ENCODE assay signal across 8 cellular contexts in the genomic region with DNA sequence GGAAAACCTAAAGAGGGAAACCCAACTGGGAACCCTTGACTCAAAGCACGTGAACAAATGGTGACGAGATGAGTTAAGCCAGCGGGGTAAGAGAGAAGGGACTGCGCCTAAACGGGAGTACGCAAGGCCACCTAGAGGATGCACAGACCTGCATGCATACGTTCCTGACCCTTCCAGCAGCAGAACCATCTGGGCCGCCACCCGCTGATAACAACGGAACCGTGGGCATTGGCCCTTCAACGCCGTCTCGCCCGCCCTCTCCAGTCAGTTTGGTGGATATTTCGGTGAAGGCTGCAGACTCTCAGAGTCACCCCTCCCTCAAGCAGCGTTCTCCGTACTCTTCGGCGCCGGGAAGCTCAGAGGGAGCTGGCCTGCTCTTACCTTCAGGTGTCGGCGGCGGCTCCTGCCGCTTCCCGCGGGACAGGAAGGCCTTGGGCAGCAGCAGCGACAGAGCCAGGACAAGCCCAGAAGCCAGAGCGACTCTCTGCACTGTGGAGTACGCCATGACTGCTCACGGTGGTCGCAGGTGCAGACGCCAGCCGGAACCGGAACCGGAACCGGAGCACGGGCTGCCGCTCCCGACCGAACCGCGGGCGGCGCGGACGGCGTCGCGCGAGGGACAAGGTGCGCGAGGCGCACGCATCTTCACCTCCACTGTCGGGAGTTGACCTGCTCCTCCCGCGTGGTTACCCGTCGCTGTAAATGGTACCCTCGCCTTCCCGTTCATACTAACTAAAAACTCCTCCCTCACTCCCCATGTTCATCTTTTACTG. TPM values are rescaled to one million over a fixed set of nuclear protein-coding genes. Genes with fewer than 3 reads are reported as not detected.
DNase-seq lines count a peak whose midpoint lies in the region; ATAC-seq and TF ChIP-seq lines count a peak whose summit lies in the region.

A gene with protein sequence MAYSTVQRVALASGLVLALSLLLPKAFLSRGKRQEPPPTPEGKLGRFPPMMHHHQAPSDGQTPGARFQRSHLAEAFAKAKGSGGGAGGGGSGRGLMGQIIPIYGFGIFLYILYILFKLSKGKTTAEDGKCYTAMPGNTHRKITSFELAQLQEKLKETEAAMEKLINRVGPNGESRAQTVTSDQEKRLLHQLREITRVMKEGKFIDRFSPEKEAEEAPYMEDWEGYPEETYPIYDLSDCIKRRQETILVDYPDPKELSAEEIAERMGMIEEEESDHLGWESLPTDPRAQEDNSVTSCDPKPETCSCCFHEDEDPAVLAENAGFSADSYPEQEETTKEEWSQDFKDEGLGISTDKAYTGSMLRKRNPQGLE (minus strand): TSS at position 541 of the 773 bp plus-strand sequence. CDS start 36 bp downstream, at position 505.

- no peaks in the 10 kb centered on the region for H3K27me3 ChIP-seq in CD4-positive, alpha-beta memory T cell (ENCODE audit: insufficient read depth, low read length)
- H3K27me3 ChIP-seq in heart left ventricle = peaks cover 0 to 44% (median 13%) of the 10 kb centered on the region in 9 donors
- H3K27me3 ChIP-seq in prostate gland (replicated peaks; ENCODE audit: insufficient read depth) = no peaks in the 10 kb centered on the region

- H3K36me3 Mint-ChIP-seq in CD4-positive, alpha-beta memory T cell = peaks cover 0 to 5% of the 10 kb centered on the region in 2 donors
- no peaks in the 10 kb centered on the region for H3K36me3 Mint-ChIP-seq in HFFc6 (ENCODE audit: low read depth)

- H3K9me3 Mint-ChIP-seq in CD4-positive, alpha-beta memory T cell = peaks cover 0 to 3% (median 0%) of the 10 kb centered on the region in 8 donors
- H3K9me3 Mint-ChIP-seq in HFFc6 = no peaks in the 10 kb centered on the region

- H3K27ac ChIP-seq in CD4-positive, alpha-beta memory T cell (ENCODE audit: low read depth, low read length) = no peak within 1 kb of the TSS
- peak within 1 kb of the TSS in 9 of 12 donors; percentile 14 to 57 (median 44) for H3K27ac ChIP-seq in heart left ventricle
- H3K27ac ChIP-seq in prostate gland = peak within 1 kb of the TSS; percentile 50 to 69
- H3K27ac ChIP-seq in urinary bladder (ENCODE audit: low read depth) = no peak within 1 kb of the TSS

- peak; percentile 38 to 56 (median 49) for DNase-seq in CD4-positive, alpha-beta memory T cell
- DNase-seq in NCI-H2227 (lab: John Stamatoyannopoulos, UW; ENCODE audit: unreplicated experiment) (peak; percentile 88), heart left ventricle (peak in 4 of 5 donors; percentile 32 to 64 (median 48)), prostate gland (ENCODE audit: low spot score) (peak; percentile 31), HFFc6 (no peak)
- peak; percentile 18 to 21 for DNase-seq in activated T-helper 1 cell treated with anti-CD3 and anti-CD28 coated beads, Interleukin-2, amount 50 U/mL, for 16 hours (ENCODE audit: low read depth in 1 of 2, low spot score in 1 of 2)

- POLR2A ChIA-PET in CD4-positive, alpha-beta memory T cell (lab: Charles Lee; ENCODE audit: partially characterized antibody) = interaction anchor here (1.5 kb wide), 1 partner anchor 10 kb away, joined by 3 read pairs; no protein-coding TSS in a partner anchor

- H3K36me3 ChIP-seq in CD4-positive, alpha-beta memory T cell (ENCODE audit: insufficient read depth, low read length) = no peaks in the 10 kb centered on the region
- H3K36me3 ChIP-seq in heart left ventricle (no peaks in the 10 kb centered on the region), prostate gland (no peaks in the 10 kb centered on the region), urinary bladder (ENCODE audit: insufficient read depth) (peaks cover 1% of the 10 kb centered on the region)

- WGBS in heart left ventricle, 4 donors = 1 to 5% (median 2%) methylated on average over 45 to 62 of the region's 62 CpGs
- 2% methylated on average over 61 of the region's 62 CpGs for WGBS in prostate gland
- 1% methylated on average over 62 of the region's 62 CpGs for WGBS in urinary bladder

- H3K4me3 Mint-ChIP-seq in CD4-positive, alpha-beta memory T cell = peak within 1 kb of the TSS; percentile 81 to 95 (median 88)
- H3K4me3 Mint-ChIP-seq in HFFc6 = no peak within 1 kb of the TSS

- H3K27ac Mint-ChIP-seq in CD4-positive, alpha-beta memory T cell = peak within 1 kb of the TSS in 6 of 7 donors; percentile 49 to 92 (median 70)
- H3K27ac Mint-ChIP-seq in HFFc6 = no peak within 1 kb of the TSS

- TF ChIP-seq POLR2A in heart left ventricle (IDR thresholded peaks at IDR 0.05) (no peak), prostate gland (IDR thresholded peaks at IDR 0.05) (no peak)

- peaks cover 20 to 39% (median 23%) of the 10 kb centered on the region in 4 donors for H3K4me1 Mint-ChIP-seq in CD4-positive, alpha-beta memory T cell
- no peaks in the 10 kb centered on the region for H3K4me1 Mint-ChIP-seq in HFFc6 (ENCODE audit: low read depth)

- no peaks in the 10 kb centered on the region for H3K9me3 ChIP-seq in CD4-positive, alpha-beta memory T cell (ENCODE audit: control insufficient read depth in 1 of 2, low read length in 2 of 2)
- H3K9me3 ChIP-seq in heart left ventricle = no peaks in the 10 kb centered on the region
- no peaks in the 10 kb centered on the region for H3K9me3 ChIP-seq in prostate gland

- CTCF ChIA-PET in CD4-positive, alpha-beta memory T cell (lab: Charles Lee; ENCODE audit: partially characterized antibody) = interaction anchor here (3.3 kb wide), 1 partner anchor 69 kb away, joined by 11 read pairs; no protein-coding TSS in a partner anchor

- intact Hi-C loops in CD4-positive, alpha-beta memory T cell (cut with micrococcal nuclease) = no loop called here
- intact Hi-C loops in heart left ventricle (cut with DNase I) = no loop called here
- intact Hi-C loops in prostate gland (cut with DNase I) = no loop called here

- ATAC-seq in GM21529 (IDR thresholded peaks at IDR 0.05; ENCODE audit: unreplicated experiment) = peak; percentile 72
- peak; percentile 53 to 90 (median 88) for ATAC-seq in heart left ventricle

- H3K27me3 Mint-ChIP-seq in CD4-positive, alpha-beta memory T cell = peaks cover 20 to 33% of the 10 kb centered on the region in 2 donors
- H3K27me3 Mint-ChIP-seq in HFFc6 (ENCODE audit: insufficient read depth) = peaks cover 8% of the 10 kb centered on the region

- H3K4me3 ChIP-seq in CD4-positive, alpha-beta memory T cell (ENCODE audit: low read length in 2 of 2) = peak within 1 kb of the TSS; percentile 68 to 79
- H3K4me3 ChIP-seq in heart left ventricle (peak within 1 kb of the TSS; percentile 50 to 89 (median 66)), prostate gland (peak within 1 kb of the TSS; percentile 55 to 62), urinary bladder (ENCODE audit: low read depth, low read length) (peak within 1 kb of the TSS; percentile 55)

- peaks cover 17% of the 10 kb centered on the region for H3K4me1 ChIP-seq in CD4-positive, alpha-beta memory T cell (ENCODE audit: insufficient read depth, low read length)
- H3K4me1 ChIP-seq in heart left ventricle = peaks cover 0 to 17% (median 0%) of the 10 kb centered on the region in 12 donors
- H3K4me1 ChIP-seq in prostate gland (replicated peaks) = peaks cover 3% of the 10 kb centered on the region
- H3K4me1 ChIP-seq in urinary bladder (ENCODE audit: insufficient read depth) = peaks cover 1% of the 10 kb centered on the region

- TF ChIP-seq CTCF in heart left ventricle (IDR thresholded peaks at IDR 0.05) (no peak), prostate gland (IDR thresholded peaks at IDR 0.05) (peak in 1 of 4 experiments; percentile 5), HFFc6 (IDR thresholded peaks at IDR 0.05) (no peak)

RNA-seq across cellular contexts. Expression of the gene that starts here (rescaled TPM):
- 10 to 100 TPM; 28.7 to 30.0 TPM for total RNA-seq in CD4-positive, alpha-beta memory T cell
- polyA plus RNA-seq in CD4-positive, alpha-beta memory T cell = 1 to 10 TPM; 1.8 to 3.7 TPM
- total RNA-seq in heart left ventricle (10 to 100 TPM in 5 of 9 donors, 1 to 10 TPM in 4; 3.1 to 16.3 (median 10.6) TPM), prostate gland (10 to 100 TPM; 25.0 to 27.3 TPM), urinary bladder (7.2 TPM)
- polyA plus RNA-seq in heart left ventricle (1 to 10 TPM; 5.0 to 8.6 TPM), urinary bladder (8.8 TPM)
- total RNA-seq in HFFc6 (2021; fragmentation: NEBNext Ultra II Directional; extraction: Animal tissue kit (Norgen Biotek cat#: 25700)) = not detected

Comparison
In these comparisons a context has a peak if more than half of its experiments do, and no peak if none do; other contexts are left out.
1. H3K27ac ChIP-seq: peak in heart left ventricle (9 of 12) and prostate gland (2 of 2); none in CD4-positive, alpha-beta memory T cell (single experiment) and urinary bladder (single experiment).
2. Peak in every context shown above with its lines, with median percentiles within 50 percentile points of each other: H3K4me3 ChIP-seq.